ENCODE assay signal across 8 cellular contexts in the genomic region with DNA sequence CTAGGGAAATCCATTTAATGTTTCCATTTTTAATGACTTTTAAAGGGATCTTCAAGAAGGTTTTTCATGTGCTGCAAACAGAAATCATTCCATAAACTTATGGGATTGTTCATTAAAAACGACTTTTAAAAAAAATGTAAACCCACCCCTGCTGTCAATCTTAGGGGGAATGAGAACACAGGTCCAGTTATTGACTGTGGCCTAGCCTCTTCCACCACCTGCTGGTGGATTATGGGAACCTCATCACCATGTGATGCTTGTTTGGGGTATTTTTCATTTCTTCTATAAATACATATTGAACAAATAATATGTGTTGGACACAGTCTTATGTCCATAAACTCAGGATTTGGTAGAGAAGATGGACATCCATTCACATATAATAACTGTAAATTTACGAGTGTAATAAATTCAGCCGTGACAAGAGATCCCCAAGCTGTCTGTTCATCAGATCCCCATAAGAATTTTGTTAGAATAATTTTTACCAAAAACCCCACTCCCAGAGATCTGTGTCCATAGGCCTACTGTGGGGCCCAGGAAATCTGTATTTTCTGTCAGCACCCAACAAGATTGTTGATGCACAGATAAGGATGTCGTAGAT. TPM values are rescaled to one million over a fixed set of nuclear protein-coding genes. Genes with fewer than 3 reads are reported as not detected.
DNase-seq lines count a peak whose midpoint lies in the region; ATAC-seq and TF ChIP-seq lines count a peak whose summit lies in the region.

No MANE protein-coding gene starts in this region.

- POLR2A ChIA-PET in activated B cell treated with CpG ODN at 0.5 μM for 24 hours (lab: Charles Lee), result no interaction called here

- no peaks in the 10 kb centered on the region for H3K9me3 Mint-ChIP-seq in activated B cell treated with CpG ODN at 0.5 μM for 24 hours

- peak; percentile 83 for ATAC-seq in activated B cell treated with CpG ODN at 0.5 μM for 24 hours (ENCODE audit: low read depth)
- no peak for ATAC-seq in HG02840 (IDR thresholded peaks at IDR 0.05; ENCODE audit: low FRiP score, unreplicated experiment)
- ATAC-seq in HG02798 (IDR thresholded peaks at IDR 0.05; ENCODE audit: poor library complexity, unreplicated experiment), result no peak

- no peak overlapping the region for H2AFZ ChIP-seq in osteoblast (ENCODE audit: low read length)

- H3K4me3 Mint-ChIP-seq in activated B cell treated with CpG ODN at 0.5 μM for 24 hours, result no peak overlapping the region

- H3K9me3 ChIP-seq in cardiac muscle cell (ENCODE audit: low read depth) (no peaks in the 10 kb centered on the region), osteoblast (ENCODE audit: low read depth, low read length) (no peaks in the 10 kb centered on the region)

- H3K36me3 Mint-ChIP-seq in activated B cell treated with CpG ODN at 0.5 μM for 24 hours (ENCODE audit: low read depth), result no peaks in the 10 kb centered on the region

- no peaks in the 10 kb centered on the region for H3K4me1 Mint-ChIP-seq in activated B cell treated with CpG ODN at 0.5 μM for 24 hours

- TF ChIP-seq CTCF in cardiac muscle cell (IDR thresholded peaks at IDR 0.05; ENCODE audit: low read depth, low read length) (peak; percentile 80), activated B cell treated with CpG ODN at 0.5 μM for 24 hours (IDR thresholded peaks at IDR 0.05) (peak; percentile 97), fibroblast of the aortic adventitia (IDR thresholded peaks at IDR 0.05; ENCODE audit: insufficient read depth, low read length) (peak; percentile 82), osteoblast (IDR thresholded peaks at IDR 0.05; ENCODE audit: extremely low read depth, low read depth, low read length) (peak; percentile 84)

- H3K4me3 ChIP-seq in cardiac muscle cell, result no peak overlapping the region
- no peak overlapping the region for H3K4me3 ChIP-seq in fibroblast of the aortic adventitia (ENCODE audit: low read depth, low read length)
- H3K4me3 ChIP-seq in osteoblast (ENCODE audit: insufficient read depth, low read length), result no peak overlapping the region

- intact Hi-C loops in cardiac septum (cut with DNase I), result loop anchor here (1.0 to 5.0 kb wide), 3 partner anchors 213 to 393 kb away; a partner anchor contains a TSS
- intact Hi-C loops in activated B cell treated with CpG ODN at 0.5 μM for 24 hours (cut with micrococcal nuclease), result loop anchor here (1.0 to 2.0 kb wide), 4 partner anchors 127 to 289 kb away; no protein-coding TSS in a partner anchor

- no peak overlapping the region for H3K27ac Mint-ChIP-seq in activated B cell treated with CpG ODN at 0.5 μM for 24 hours

- no peaks in the 10 kb centered on the region for H4K20me1 ChIP-seq in osteoblast (ENCODE audit: insufficient read depth, low read length)

- CTCF ChIA-PET in activated B cell treated with CpG ODN at 0.5 μM for 24 hours (lab: Charles Lee), result interaction anchor here (1.3 to 6.3 kb wide), 2 partner anchors 196 to 289 kb away, joined by 3 to 66 read pairs; no protein-coding TSS in a partner anchor

- H3K36me3 ChIP-seq in cardiac muscle cell (no peaks in the 10 kb centered on the region), osteoblast (ENCODE audit: insufficient read depth, low read length) (no peaks in the 10 kb centered on the region)

- H3K27ac ChIP-seq in cardiac muscle cell (no peak overlapping the region), osteoblast (ENCODE audit: low read depth, low read length) (no peak overlapping the region)

- no peaks in the 10 kb centered on the region for H3K79me2 ChIP-seq in osteoblast (ENCODE audit: insufficient read depth, low read length)

- no peak overlapping the region for H3K4me2 ChIP-seq in osteoblast (ENCODE audit: insufficient read depth, low read length)

- no peaks in the 10 kb centered on the region for H3K27me3 Mint-ChIP-seq in activated B cell treated with CpG ODN at 0.5 μM for 24 hours

- H3K27me3 ChIP-seq in cardiac muscle cell, result no peaks in the 10 kb centered on the region
- H3K27me3 ChIP-seq in osteoblast (ENCODE audit: insufficient read depth, low read length), result no peaks in the 10 kb centered on the region

- no peaks in the 10 kb centered on the region for H3K4me1 ChIP-seq in cardiac muscle cell (ENCODE audit: low read depth)
- no peaks in the 10 kb centered on the region for H3K4me1 ChIP-seq in osteoblast (ENCODE audit: insufficient read depth, low read length)

- DNase-seq in cardiac muscle cell (ENCODE audit: low read depth in 1 of 2, low spot score in 1 of 2), result peak; percentile 59 to 71
- DNase-seq in cardiac septum (ENCODE audit: low spot score), result no peak
- peak; percentile 65 for DNase-seq in NCI-H1694 (lab: John Stamatoyannopoulos, UW)
- DNase-seq in activated B cell treated with CpG ODN at 0.5 μM for 24 hours, result no peak
- DNase-seq in fibroblast of the aortic adventitia (ENCODE audit: low read depth), result peak; percentile 76
- DNase-seq in osteoblast (ENCODE audit: insufficient read length, low spot score, missing footprints), result no peak

RNA-seq across cellular contexts. Expression of a gene that starts 42.0 kb away (rescaled TPM):
- total RNA-seq in cardiac muscle cell (0.21 TPM in 1 of 2 replicates, not detected in the other), cardiac septum (not detected), activated B cell treated with CpG ODN at 0.5 μM for 24 hours (0.07 TPM in 1 of 2 replicates, not detected in the other), fibroblast of the aortic adventitia (ENCODE audit: low replicate concordance) (under 0.01 TPM in 1 of 2 replicates, not detected in the other), osteoblast (under 0.01 TPM in 1 of 2 replicates, not detected in the other)
- polyA plus RNA-seq in cardiac muscle cell, result 0.09 TPM in 1 of 2 replicates, not detected in the other

Comparison
In these comparisons a context has a peak if more than half of its experiments do, and no peak if none do; other contexts are left out.
1. DNase-seq: peak in cardiac muscle cell (2 of 2), NCI-H1694 (single experiment) and fibroblast of the aortic adventitia (single experiment); none in cardiac septum (single experiment), activated B cell treated with CpG ODN at 0.5 μM for 24 hours (single experiment) and osteoblast (single experiment).
2. Peak in every context shown above with its lines, with median percentiles within 50 percentile points of each other: CTCF ChIP-seq.